In genomic region chr10:77474386-77474785, GRCh38 we compare ENCODE assay signal across 18 cellular contexts.
A peak's percentile ranks its signal among the peaks of the same experiment; 100 is the strongest.
DNase-seq lines count a peak whose midpoint lies in the region; ATAC-seq and TF ChIP-seq lines count a peak whose summit lies in the region.
"Had no signal": no experiment of that assay in that cellular context is flagged by ENCODE, and none has a peak within 500 bp of the region (broad histone marks: within the 10 kb centered on the region; RNA-seq: fewer than 3 reads in every experiment).

No MANE protein-coding gene starts in this region.

- H3K4me2 ChIP-seq in BLaER1 = peak overlapping the region; percentile 93; the same call in 1 of the 2 replicates

- no peak overlapping the region for H3K9ac ChIP-seq in BLaER1
- H3K9ac ChIP-seq: GM23248 had no signal

- H3K9me3 ChIP-seq in BLaER1 (no peaks in the 10 kb centered on the region), gastrocnemius medialis (no peaks in the 10 kb centered on the region)

- TF ChIP-seq CTCF in gastrocnemius medialis (IDR thresholded peaks at IDR 0.05 in 4 of 5, conservative IDR thresholded peaks at IDR 0.05 in 1 of 5) = no peak

- ATAC-seq in esophagus mucosa (peak; percentile 45), gastrocnemius medialis (no peak)
- ATAC-seq: GM12878 had no signal

- H3K4me1 ChIP-seq in BLaER1 (peaks cover 99% of the 10 kb centered on the region), gastrocnemius medialis (peaks cover 14 to 15% of the 10 kb centered on the region in 2 donors)

- H3K36me3 ChIP-seq in BLaER1 (no peaks in the 10 kb centered on the region), gastrocnemius medialis (no peaks in the 10 kb centered on the region)

- H3K27me3 ChIP-seq in BLaER1 (no peaks in the 10 kb centered on the region), gastrocnemius medialis (no peaks in the 10 kb centered on the region)

- DNase-seq in gastrocnemius medialis (no peak), NCI-H1105 (lab: John Stamatoyannopoulos, UW) (no peak), SW 1271 (lab: John Stamatoyannopoulos, UW) (no peak), kidney tubule cell (ENCODE audit: low spot score) (no peak)
- DNase-seq: C1 segment of cervical spinal cord; Calu3; CD4-positive, alpha-beta memory T cell; COR-L47; DMS79; EL; GDM1; GM23248; H7; HCEC 1CT had no signal

- in situ Hi-C loops in gastrocnemius medialis (cut with MboI; ENCODE audit: low sequenced_read_pairs in 4 of 4) = no loop called here

- H3K27ac ChIP-seq in BLaER1 = no peak overlapping the region
- peak overlapping the region in 3 of 4 donors; percentile 12 to 45 (median 27) for H3K27ac ChIP-seq in gastrocnemius medialis
- H3K27ac ChIP-seq: 22Rv1, GM23248 had no signal

- H3K4me3 ChIP-seq in BLaER1 (no peak overlapping the region), gastrocnemius medialis (no peak overlapping the region)
- H3K4me3 ChIP-seq: GM12878, GM23248 had no signal

- no peak for TF ChIP-seq POLR2A in gastrocnemius medialis (IDR thresholded peaks at IDR 0.05)

- intact Hi-C loops in gastrocnemius medialis (cut with DNase I; ENCODE audit: low total_unique reads) = no loop called here

- no peaks in the 10 kb centered on the region for H4K20me1 ChIP-seq in BLaER1
